29 cellular contexts compared by ENCODE assay signal in genomic region chr20:53091789-53092188, GRCh38.
"Had no signal": no experiment of that assay in that cellular context is flagged by ENCODE, and none has a peak within 500 bp of the region (broad histone marks: within the 10 kb centered on the region; RNA-seq: fewer than 3 reads in every experiment).

No MANE protein-coding gene starts in this region.

- FAIRE-seq: colon, endometrium, endothelial cell of umbilical vein, frontal cortex had no signal

- H3K4me3 ChIP-seq: colonic mucosa, coronary artery, dorsolateral prefrontal cortex, esophagus muscularis mucosa, esophagus squamous epithelium, gastrocnemius medialis, gastroesophageal sphincter, heart left ventricle, heart right ventricle had no signal

- H3K27ac Mint-ChIP-seq: dendritic cell treated with granulocyte-macrophage colony-stimulating factor and Interleukin-4, amounts not matched to agents 40 ng/mL and 50 ng/mL, for 4 days; effector memory CD8-positive, alpha-beta T cell; endodermal cell had no signal

- H3K36me3 ChIP-seq: colonic mucosa, esophagus muscularis mucosa, esophagus squamous epithelium, gastrocnemius medialis, gastroesophageal sphincter, heart left ventricle, heart right ventricle had no signal

- H3K9me3 Mint-ChIP-seq: dendritic cell treated with granulocyte-macrophage colony-stimulating factor and Interleukin-4, amounts not matched to agents 40 ng/mL and 50 ng/mL, for 4 days; effector memory CD8-positive, alpha-beta T cell; endodermal cell had no signal

- H3K27me3 ChIP-seq: colonic mucosa, esophagus muscularis mucosa, esophagus squamous epithelium, foreskin keratinocyte, gastrocnemius medialis, gastroesophageal sphincter, heart left ventricle, heart right ventricle had no signal

- H3K4me1 ChIP-seq: colonic mucosa, esophagus muscularis mucosa, esophagus squamous epithelium, foreskin keratinocyte, gastrocnemius medialis, gastroesophageal sphincter had no signal

- H3K27me3 Mint-ChIP-seq: dendritic cell treated with granulocyte-macrophage colony-stimulating factor and Interleukin-4, amounts not matched to agents 40 ng/mL and 50 ng/mL, for 4 days had no signal

- ATAC-seq: effector memory CD8-positive, alpha-beta T cell; esophagus mucosa; foreskin keratinocyte; gastrocnemius medialis; gastroesophageal sphincter; heart left ventricle; heart right ventricle had no signal

- H3K4me3 Mint-ChIP-seq: dendritic cell treated with granulocyte-macrophage colony-stimulating factor and Interleukin-4, amounts not matched to agents 40 ng/mL and 50 ng/mL, for 4 days; effector memory CD8-positive, alpha-beta T cell; endodermal cell had no signal

- H3K9me3 ChIP-seq: colonic mucosa, esophagus muscularis mucosa, esophagus squamous epithelium, gastrocnemius medialis, gastroesophageal sphincter, heart left ventricle, heart right ventricle had no signal

- H3K27ac ChIP-seq: colonic mucosa, coronary artery, dorsolateral prefrontal cortex, epithelial cell of prostate, esophagus muscularis mucosa, esophagus squamous epithelium, foreskin keratinocyte, gastrocnemius medialis, gastroesophageal sphincter, heart left ventricle, heart right ventricle had no signal

- DNase-seq: colonic mucosa; cortex of kidney; dermis blood vessel endothelial cell; dorsolateral prefrontal cortex; effector CD4-positive, alpha-beta T cell; effector CD8-positive, alpha-beta T cell; effector memory CD4-positive, alpha-beta T cell; effector memory CD8-positive, alpha-beta T cell; endodermal cell; erythroblast; esophagus squamous epithelium; foreskin fibroblast; foreskin keratinocyte; foreskin melanocyte; gastrocnemius medialis; glutamatergic neuron; head of caudate nucleus; heart left ventricle; heart right ventricle had no signal
